ENCODE assay signal across 1 cellular context in the genomic region with DNA sequence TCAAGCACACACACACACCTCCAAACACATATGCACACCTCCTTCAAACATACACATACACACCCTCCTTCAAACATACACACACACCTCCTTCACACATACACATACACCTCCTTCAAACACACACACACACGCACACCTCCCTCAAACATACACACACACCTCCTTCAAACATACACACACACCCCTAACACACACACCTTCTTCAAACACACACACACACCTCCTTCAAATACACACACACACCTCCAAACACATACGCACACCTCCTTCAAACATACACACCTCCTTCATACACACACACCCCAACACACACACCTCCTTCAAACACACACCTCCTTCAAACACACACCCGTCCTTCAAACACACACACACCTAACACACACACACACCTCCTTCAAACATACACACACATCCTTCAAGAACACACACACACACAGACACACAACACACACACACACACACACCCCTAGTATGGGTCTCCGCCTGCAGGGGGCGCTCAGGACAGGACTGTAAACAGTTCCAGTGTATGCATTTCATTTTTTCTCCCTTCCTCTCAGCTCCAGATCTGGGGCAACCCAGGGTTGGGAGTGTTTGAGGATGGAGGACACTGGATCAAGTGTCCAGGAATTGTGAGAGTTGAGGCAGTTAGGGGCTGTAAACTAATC.
TF ChIP-seq lines count a peak whose summit lies in the region.

No MANE protein-coding gene starts in this region.

TF ChIP-seq in HCT116, 20 proteins besides CTCF, POLR2A, EP300 and RAD21 (continued from another document):
- TF ChIP-seq, protein P1, sequence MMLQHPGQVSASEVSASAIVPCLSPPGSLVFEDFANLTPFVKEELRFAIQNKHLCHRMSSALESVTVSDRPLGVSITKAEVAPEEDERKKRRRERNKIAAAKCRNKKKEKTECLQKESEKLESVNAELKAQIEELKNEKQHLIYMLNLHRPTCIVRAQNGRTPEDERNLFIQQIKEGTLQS (IDR thresholded peaks at IDR 0.05) = no peak
- TF ChIP-seq POLR2AphosphoS5 (IDR thresholded peaks at IDR 0.05; ENCODE audit: low read depth, low read length) = no peak
- TF ChIP-seq, protein P2, sequence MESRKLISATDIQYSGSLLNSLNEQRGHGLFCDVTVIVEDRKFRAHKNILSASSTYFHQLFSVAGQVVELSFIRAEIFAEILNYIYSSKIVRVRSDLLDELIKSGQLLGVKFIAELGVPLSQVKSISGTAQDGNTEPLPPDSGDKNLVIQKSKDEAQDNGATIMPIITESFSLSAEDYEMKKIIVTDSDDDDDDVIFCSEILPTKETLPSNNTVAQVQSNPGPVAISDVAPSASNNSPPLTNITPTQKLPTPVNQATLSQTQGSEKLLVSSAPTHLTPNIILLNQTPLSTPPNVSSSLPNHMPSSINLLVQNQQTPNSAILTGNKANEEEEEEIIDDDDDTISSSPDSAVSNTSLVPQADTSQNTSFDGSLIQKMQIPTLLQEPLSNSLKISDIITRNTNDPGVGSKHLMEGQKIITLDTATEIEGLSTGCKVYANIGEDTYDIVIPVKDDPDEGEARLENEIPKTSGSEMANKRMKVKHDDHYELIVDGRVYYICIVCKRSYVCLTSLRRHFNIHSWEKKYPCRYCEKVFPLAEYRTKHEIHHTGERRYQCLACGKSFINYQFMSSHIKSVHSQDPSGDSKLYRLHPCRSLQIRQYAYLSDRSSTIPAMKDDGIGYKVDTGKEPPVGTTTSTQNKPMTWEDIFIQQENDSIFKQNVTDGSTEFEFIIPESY (IDR thresholded peaks at IDR 0.05; ENCODE audit: extremely low read depth, insufficient replicate concordance, low read length) = no peak
